Comparison of ENCODE assay signal across 8 cellular contexts in genomic region chr12:56593909-56594621, GRCh38. TPM values are rescaled to one million over a fixed set of nuclear protein-coding genes. Genes with fewer than 3 reads are reported as not detected.
DNase-seq lines count a peak whose midpoint lies in the region; ATAC-seq and TF ChIP-seq lines count a peak whose summit lies in the region.

No MANE protein-coding gene starts in this region.

- H2AFZ ChIP-seq in IMR-90 (replicated peaks; ENCODE audit: low read length, poor library complexity) = peak overlapping the region; percentile 9

- TSS peak; percentile 5 for BruUV-seq in IMR-90 (replicated peaks; lab: Mats Ljungman, UMichigan)

- no peak overlapping the region for H3K4me3 Mint-ChIP-seq in activated T-helper 2 cell treated with anti-CD3 and anti-CD28 coated beads, Interferon-gamma antibody, Interleukin-2, Interleukin-4, amounts not matched to agents 10 μg/mL and 5 μg/mL and 100 μg/mL, durations not matched to agents 14 hours and 24 hours and 36 hours (ENCODE audit: low read depth)

- H3K23ac ChIP-seq in IMR-90 (ENCODE audit: low read depth, low read length) = no peak overlapping the region

- TF ChIP-seq RAD21 in IMR-90 (IDR thresholded peaks at IDR 0.05; ENCODE audit: low read length) = peak; percentile 88

- peaks cover 6% of the 10 kb centered on the region for H3K4me1 Mint-ChIP-seq in activated T-helper 2 cell treated with anti-CD3 and anti-CD28 coated beads, Interferon-gamma antibody, Interleukin-2, Interleukin-4, amounts not matched to agents 10 μg/mL and 5 μg/mL and 100 μg/mL, durations not matched to agents 14 hours and 24 hours and 36 hours (ENCODE audit: low read depth)

- H3K36me3 ChIP-seq in IMR-90 (ENCODE audit: control insufficient read depth, insufficient read depth, low read length) (peaks cover 43% of the 10 kb centered on the region), testis (ENCODE audit: low read depth, missing control alignments) (no peaks in the 10 kb centered on the region)

- DNase-seq in EL (peak; percentile 78), IMR-90 (peak; percentile 81), RPMI7951 (ENCODE audit: low read depth) (peak; percentile 54), fibroblast of villous mesenchyme (ENCODE audit: low read depth) (peak; percentile 78), omental fat pad (ENCODE audit: low spot score) (no peak), testis (peak; percentile 69)
- DNase-seq in activated T-helper 2 cell treated with anti-CD3 and anti-CD28 coated beads, Interferon-gamma antibody, Interleukin-2, Interleukin-4, amounts not matched to agents 10 μg/mL and 5 μg/mL and 100 μg/mL, durations not matched to agents 14 hours and 24 hours and 36 hours (ENCODE audit: low spot score) = peak; percentile 53

- H2AK5ac ChIP-seq in IMR-90 (ENCODE audit: low read depth, low read length) = peak overlapping the region; percentile 65; the same call in 1 of the 2 replicates

- TF ChIP-seq POLR2A in IMR-90 (IDR thresholded peaks at IDR 0.05; ENCODE audit: low read depth, low read length) (0 out of 2 replicates have a peak, but pooled peaks have one; percentile 41), testis (IDR thresholded peaks at IDR 0.05) (no peak)

- POLR2A ChIA-PET in IMR-90 (lab: Charles Lee; ENCODE audit: unreplicated experiment) = no interaction called here

- H3K27ac Mint-ChIP-seq in activated T-helper 2 cell treated with anti-CD3 and anti-CD28 coated beads, Interferon-gamma antibody, Interleukin-2, Interleukin-4, amounts not matched to agents 10 μg/mL and 5 μg/mL and 100 μg/mL, durations not matched to agents 14 hours and 24 hours and 36 hours = no peak overlapping the region

- H3K36me3 Mint-ChIP-seq in activated T-helper 2 cell treated with anti-CD3 and anti-CD28 coated beads, Interferon-gamma antibody, Interleukin-2, Interleukin-4, amounts not matched to agents 10 μg/mL and 5 μg/mL and 100 μg/mL, durations not matched to agents 14 hours and 24 hours and 36 hours (ENCODE audit: low read depth) = peaks cover 34% of the 10 kb centered on the region

- H3K27me3 ChIP-seq in IMR-90 (ENCODE audit: control insufficient read depth, insufficient read depth, low read length) (no peaks in the 10 kb centered on the region), testis (no peaks in the 10 kb centered on the region)

- H4K20me1 ChIP-seq in IMR-90 (ENCODE audit: insufficient read depth, low read length) = peaks cover 19% of the 10 kb centered on the region

- no peaks in the 10 kb centered on the region for H3K27me3 Mint-ChIP-seq in activated T-helper 2 cell treated with anti-CD3 and anti-CD28 coated beads, Interferon-gamma antibody, Interleukin-2, Interleukin-4, amounts not matched to agents 10 μg/mL and 5 μg/mL and 100 μg/mL, durations not matched to agents 14 hours and 24 hours and 36 hours (ENCODE audit: low read depth)

- CTCF ChIA-PET in IMR-90 (lab: Yijun Ruan, JAX) = interaction anchor here (1.2 to 1.3 kb wide), 2 partner anchors 13 to 43 kb away, joined by 3 to 5 read pairs; no protein-coding TSS in a partner anchor

- H2BK120ac ChIP-seq in IMR-90 (ENCODE audit: low read depth, low read length) = no peak overlapping the region

- peak; percentile 90 for TF ChIP-seq CTCF in IMR-90 (conservative IDR thresholded peaks at IDR 0.05; ENCODE audit: low read depth, low read length)
- peak; percentile 92 for TF ChIP-seq CTCF in fibroblast of villous mesenchyme (IDR thresholded peaks at IDR 0.05; ENCODE audit: insufficient read depth, low read depth, low read length)
- TF ChIP-seq CTCF in omental fat pad (IDR thresholded peaks at IDR 0.05) = peak in 2 of 3 donors; percentile 15 to 19
- peak; percentile 67 to 81 (median 77) for TF ChIP-seq CTCF in testis (IDR thresholded peaks at IDR 0.05)

- peak overlapping the region; percentile 23; the same call in 1 of the 2 replicates for H3K27ac ChIP-seq in IMR-90 (ENCODE audit: insufficient read depth, low read length)
- peak overlapping the region; percentile 6 to 69 for H3K27ac ChIP-seq in testis

- H2BK20ac ChIP-seq in IMR-90 (ENCODE audit: low read depth, low read length) = no peak overlapping the region

- no peak overlapping the region for H3K14ac ChIP-seq in IMR-90 (replicated peaks; ENCODE audit: low read depth, low read length)

- no peak overlapping the region for H3K56ac ChIP-seq in IMR-90 (ENCODE audit: extremely low read depth, insufficient read depth, low read length)

- no peak overlapping the region for H3K4ac ChIP-seq in IMR-90 (ENCODE audit: low read depth, low read length)

- H2BK5ac ChIP-seq in IMR-90 (ENCODE audit: low read depth, low read length, poor library complexity, severe bottlenecking) = peak overlapping the region; percentile 73

- intact Hi-C loops in IMR-90 (cut with micrococcal nuclease) (loop anchor here (1.0 kb wide), 1 partner anchor 81 kb away; no protein-coding TSS in a partner anchor), testis (cut with DNase I; ENCODE audit: low total_unique reads) (no loop called here)
- intact Hi-C loops in activated T-helper 2 cell treated with anti-CD3 and anti-CD28 coated beads, Interferon-gamma antibody, Interleukin-2, Interleukin-4, amounts not matched to agents 10 μg/mL and 5 μg/mL and 100 μg/mL, durations not matched to agents 14 hours and 24 hours and 36 hours (cut with micrococcal nuclease) = loop anchor here (1.0 kb wide), 1 partner anchor 81 kb away; no protein-coding TSS in a partner anchor

- no peak overlapping the region for H2BK15ac ChIP-seq in IMR-90 (ENCODE audit: low read depth, low read length)

- peaks cover 6% of the 10 kb centered on the region; the same call in 1 of the 2 replicates for H3K9me1 ChIP-seq in IMR-90 (ENCODE audit: insufficient read depth, low read length)

- H2AK9ac ChIP-seq in IMR-90 (replicated peaks; ENCODE audit: low read depth, low read length, poor library complexity) = peak overlapping the region; percentile 38

- H3K9me3 Mint-ChIP-seq in activated T-helper 2 cell treated with anti-CD3 and anti-CD28 coated beads, Interferon-gamma antibody, Interleukin-2, Interleukin-4, amounts not matched to agents 10 μg/mL and 5 μg/mL and 100 μg/mL, durations not matched to agents 14 hours and 24 hours and 36 hours = no peaks in the 10 kb centered on the region

- no peak overlapping the region for H4K5ac ChIP-seq in IMR-90 (ENCODE audit: low read depth, low read length)

- in situ Hi-C loops in IMR-90 (cut with MboI; ENCODE audit: low sequenced_read_pairs) = loop anchor here (5.0 kb wide), 1 partner anchor 87 kb away; no protein-coding TSS in a partner anchor

- H3K4me1 ChIP-seq in IMR-90 (ENCODE audit: control insufficient read depth, insufficient read depth, low read length) (peaks cover 19% of the 10 kb centered on the region), testis (peaks cover 11% of the 10 kb centered on the region)

- H3K18ac ChIP-seq in IMR-90 (ENCODE audit: low read depth, low read length) = no peak overlapping the region

- no peak overlapping the region for H3K4me2 ChIP-seq in IMR-90 (ENCODE audit: low read depth, low read length)

- H3K9ac ChIP-seq in IMR-90 (ENCODE audit: low read depth, low read length) = no peak overlapping the region

- H3K9me3 ChIP-seq in IMR-90 (ENCODE audit: control insufficient read depth, insufficient read depth, low read length) (no peaks in the 10 kb centered on the region), testis (no peaks in the 10 kb centered on the region)

- peaks cover 4 to 58% of the 10 kb centered on the region in 2 experiments; a peak in 3 of 4 replicates for H3K79me1 ChIP-seq in IMR-90 (ENCODE audit: low read depth in 1 of 2, low read length in 2 of 2)

- WGBS in IMR-90 (ENCODE audit: extremely low coverage in 2 of 2, insufficient read length in 1 of 2), 2 experiments = 51% methylated on average over 5 of the region's 8 CpGs; no CpG with 5 or more reads in 1 of the 2 experiments
- 34 to 42% methylated on average over 8 of the region's 8 CpGs for WGBS in testis, 2 donors

- dilution Hi-C loops in IMR-90 (cut with HindIII; ENCODE audit: low sequenced_read_pairs, unreplicated experiment) = no loop called here

- H4K91ac ChIP-seq in IMR-90 (ENCODE audit: insufficient read depth, low read depth, low read length) = no peak overlapping the region

- H3K4me3 ChIP-seq in IMR-90 (ENCODE audit: insufficient read depth, low read depth, low read length) (no peak overlapping the region), fibroblast of villous mesenchyme (ENCODE audit: low read depth, low read length) (no peak overlapping the region), testis (no peak overlapping the region)

- ATAC-seq in IMR-90 (ENCODE audit: low read depth) (peak; percentile 81), omental fat pad (ENCODE audit: low FRiP score) (peak; percentile 67), HG03196 (IDR thresholded peaks at IDR 0.05; ENCODE audit: unreplicated experiment) (no peak)

- peak overlapping the region in 1 of 2 experiments; percentile 29; a peak in 2 of 4 replicates for H4K8ac ChIP-seq in IMR-90 (ENCODE audit: low read depth in 2 of 2, low read length in 2 of 2)

TF ChIP-seq in IMR-90, 13 proteins besides CTCF, POLR2A, EP300 and RAD21 (continues in another document):
- TF ChIP-seq FOS (IDR thresholded peaks at IDR 0.05; ENCODE audit: low read depth, low read length) (no peak), NFE2L2 (IDR thresholded peaks at IDR 0.05; ENCODE audit: low read depth, low read length) (0 out of 2 replicates have a peak, but pooled peaks have one; percentile 6)

RNA-seq across cellular contexts. Expression of gene BAZ2A, which starts 36.1 kb away (rescaled TPM):
- total RNA-seq in IMR-90 (2012; rRNA removed) = 15.4 and 15.6 TPM in 2 replicates
- 42.8 and 48.6 TPM in 2 replicates for polyA plus RNA-seq in IMR-90 (2012; rRNA removed)
- polyA plus RNA-seq in IMR-90 (2012; cell fraction: cytosol; rRNA removed) = 12.8 and 18.2 TPM in 2 replicates
- 111 and 143 TPM in 2 replicates for polyA plus RNA-seq in IMR-90 (2012; cell fraction: nucleus; rRNA removed; ENCODE audit: low replicate concordance)
- 9.9 and 19.6 TPM in 2 replicates for total RNA-seq in RPMI7951 (2014; rRNA removed; shearing (Covaris generic))
- total RNA-seq in activated T-helper 2 cell treated with anti-CD3 and anti-CD28 coated beads, Interferon-gamma antibody, Interleukin-2, Interleukin-4, amounts not matched to agents 10 μg/mL and 5 μg/mL and 100 μg/mL, durations not matched to agents 14 hours and 24 hours and 36 hours = 124 and 131 TPM in 2 replicates
- total RNA-seq in fibroblast of villous mesenchyme = 44.8 and 57.9 TPM in 2 replicates
- 100 to 1,000 TPM in 1 of 4 donors, 10 to 100 TPM in 3; 43.1 to 124 (median 74.1) TPM for total RNA-seq in omental fat pad
- total RNA-seq in testis = 100 to 1,000 TPM; 250 to 316 TPM
- polyA plus RNA-seq in testis (ENCODE audit: insufficient read depth, low read depth, low replicate concordance) = 134 TPM

RNA-seq across cellular contexts. Expression of gene ATP5F1B, which starts 51.7 kb away (rescaled TPM):
- total RNA-seq in IMR-90 (2012; rRNA removed) (795 and 812 TPM in 2 replicates), fibroblast of villous mesenchyme (339 and 449 TPM in 2 replicates), omental fat pad (100 to 1,000 TPM; 368 to 495 (median 458) TPM), testis (100 to 1,000 TPM; 342 to 387 TPM)
- polyA plus RNA-seq in IMR-90 (2012; rRNA removed) (853 and 915 TPM in 2 replicates), testis (ENCODE audit: insufficient read depth, low read depth, low replicate concordance) (666 TPM)
- 464 and 534 TPM in 2 replicates for polyA plus RNA-seq in IMR-90 (2012; cell fraction: cytosol; rRNA removed)
- 245 and 449 TPM in 2 replicates for polyA plus RNA-seq in IMR-90 (2012; cell fraction: nucleus; rRNA removed; ENCODE audit: low replicate concordance)
- total RNA-seq in RPMI7951 (2014; rRNA removed; shearing (Covaris generic)) = 453 and 475 TPM in 2 replicates
- 729 and 735 TPM in 2 replicates for total RNA-seq in activated T-helper 2 cell treated with anti-CD3 and anti-CD28 coated beads, Interferon-gamma antibody, Interleukin-2, Interleukin-4, amounts not matched to agents 10 μg/mL and 5 μg/mL and 100 μg/mL, durations not matched to agents 14 hours and 24 hours and 36 hours

Comparison
In these comparisons a context has a peak if more than half of its experiments do, and no peak if none do; other contexts are left out.
1. CTCF ChIP-seq: peak in every context shown above with its lines; median percentile 92 in fibroblast of villous mesenchyme; 90 in IMR-90; 77 in testis; 17 in omental fat pad.